21 cellular contexts compared by ENCODE assay signal in genomic region chr19:7668842-7669241, GRCh38. TPM values are rescaled to one million over a fixed set of nuclear protein-coding genes. Genes with fewer than 3 reads are reported as not detected.
DNase-seq lines count a peak whose midpoint lies in the region; TF ChIP-seq lines count a peak whose summit lies in the region.
"Had no signal": no experiment of that assay in that cellular context is flagged by ENCODE, and none has a peak within 500 bp of the region (broad histone marks: within the 10 kb centered on the region; RNA-seq: fewer than 3 reads in every experiment).

RETN (plus strand) TSS chr19:7669049; CDS start chr19:7669327, 278 bp downstream.

- H3K4me2 ChIP-seq in hepatocyte, result peak within 1 kb of the TSS; percentile 71
- peak within 1 kb of the TSS; percentile 45 for H3K4me2 ChIP-seq in neuronal stem cell (ENCODE audit: insufficient read depth, low read length, poor library complexity, severe bottlenecking)

- no peak within 1 kb of the TSS for H4K91ac ChIP-seq in neuronal stem cell (ENCODE audit: low read depth, low read length, poor library complexity)

- H3K27me3 ChIP-seq in hepatocyte (peaks cover 42% of the 10 kb centered on the region), neuronal stem cell (ENCODE audit: control insufficient read depth in 3 of 3, insufficient read depth in 3 of 3, low read depth in 1 of 3, low read length in 3 of 3) (peaks cover 0 to 22% (median 20%) of the 10 kb centered on the region in 3 experiments), BE2C (peaks cover 70% of the 10 kb centered on the region)

- no peak within 1 kb of the TSS for H3K14ac ChIP-seq in neuronal stem cell (ENCODE audit: low read length)

- H3K27ac ChIP-seq in hepatocyte (no peak within 1 kb of the TSS), neuronal stem cell (replicated peaks; ENCODE audit: low read length) (no peak within 1 kb of the TSS)
- H3K27ac ChIP-seq: 22Rv1, coronary artery, epithelial cell of prostate, gastrocnemius medialis, pancreas, tibial artery had no signal

- TF ChIP-seq CTCF in hepatocyte (IDR thresholded peaks at IDR 0.05; ENCODE audit: poor library complexity) (no peak), BE2C (IDR thresholded peaks at IDR 0.05; ENCODE audit: low read depth, low read length) (no peak)

- H3K36me3 ChIP-seq in hepatocyte (replicated peaks; ENCODE audit: insufficient read depth, low read depth) (no peaks in the 10 kb centered on the region), neuronal stem cell (replicated peaks in 1 of 2; ENCODE audit: control insufficient read depth in 2 of 2, insufficient read depth in 2 of 2, low read length in 2 of 2) (no peaks in the 10 kb centered on the region), BE2C (no peaks in the 10 kb centered on the region)
- H3K36me3 ChIP-seq: gastrocnemius medialis, pancreas, tibial artery had no signal

- H3K9me2 ChIP-seq in hepatocyte (replicated peaks; ENCODE audit: insufficient read depth), result no peaks in the 10 kb centered on the region

- H2BK5ac ChIP-seq in neuronal stem cell (ENCODE audit: low read length), result no peak within 1 kb of the TSS

- 88% methylated on average over 9 of the region's 9 CpGs for WGBS in hepatocyte (ENCODE audit: low lambda C conversion rate, missing lambda C conversion rate)
- WGBS in neuronal stem cell (ENCODE audit: extremely low coverage in 2 of 2, insufficient read length in 2 of 2, insufficient replicate concordance in 1 of 2), 2 donors, result no CpG with 5 or more reads among the region's 9 CpGs

- peak within 1 kb of the TSS; percentile 10 for H3K4ac ChIP-seq in neuronal stem cell (ENCODE audit: low read length)

- H2AFZ ChIP-seq in hepatocyte (no peak within 1 kb of the TSS), neuronal stem cell (ENCODE audit: low read length) (no peak within 1 kb of the TSS)

- H3K4me1 ChIP-seq in hepatocyte (ENCODE audit: insufficient read depth), result no peaks in the 10 kb centered on the region
- peaks cover 0 to 5% of the 10 kb centered on the region in 2 donors for H3K4me1 ChIP-seq in neuronal stem cell (ENCODE audit: control insufficient read depth in 2 of 2, insufficient read depth in 1 of 2, low read depth in 1 of 2, low read length in 2 of 2)
- H3K4me1 ChIP-seq in BE2C, result no peaks in the 10 kb centered on the region
- H3K4me1 ChIP-seq: gastrocnemius medialis, pancreas had no signal

- H3K79me1 ChIP-seq in neuronal stem cell (ENCODE audit: low read depth, low read length), result no peaks in the 10 kb centered on the region

- peak; percentile 70 for DNase-seq in SIG-M5 treated with dmso at 0.1 percent for 504 hours (lab: John Stamatoyannopoulos, UW; ENCODE audit: unreplicated experiment)
- no peak for DNase-seq in SIG-M5 (lab: John Stamatoyannopoulos, UW)
- peak; percentile 48 to 70 for DNase-seq in Kasumi-1 (lab: John Stamatoyannopoulos, UW)
- DNase-seq in hepatocyte (ENCODE audit: low spot score), result no peak
- DNase-seq in neuronal stem cell (ENCODE audit: low spot score), result no peak
- DNase-seq in KG1 (lab: John Stamatoyannopoulos, UW), result no peak
- no peak for DNase-seq in HT-29 (ENCODE audit: low spot score)
- no peak for DNase-seq in BE2C
- DNase-seq: activated effector memory CD4-positive, alpha-beta T cell treated with Interleukin-2 at 50 U/mL for 16 hours; CD4-positive, alpha-beta T cell; gastrocnemius medialis; mucosa of descending colon; NCI-H1092; NCI-H2171; pancreas; stimulated activated CD4-positive, alpha-beta T cell treated with anti-CD3 and anti-CD28 coated beads, Interleukin-4, amount 100 ng/mL, for 24 hours; tibial artery had no signal

- H3K9ac ChIP-seq in neuronal stem cell (ENCODE audit: low read depth, low read length, poor library complexity), result no peak within 1 kb of the TSS

- H3K4me3 ChIP-seq in hepatocyte (no peak within 1 kb of the TSS), neuronal stem cell (ENCODE audit: low read length in 2 of 2) (no peak within 1 kb of the TSS), BE2C (ENCODE audit: low read depth, low read length) (no peak within 1 kb of the TSS)
- H3K4me3 ChIP-seq: coronary artery, gastrocnemius medialis, mucosa of descending colon, pancreas, tibial artery had no signal

- H2BK120ac ChIP-seq in neuronal stem cell (ENCODE audit: low read depth, low read length), result no peak within 1 kb of the TSS

- H4K20me1 ChIP-seq in hepatocyte (ENCODE audit: insufficient read depth, poor library complexity, severe bottlenecking), result no peaks in the 10 kb centered on the region

- peak within 1 kb of the TSS; percentile 41 for H2BK12ac ChIP-seq in neuronal stem cell (ENCODE audit: low read length)

- H3K79me2 ChIP-seq in hepatocyte, result no peaks in the 10 kb centered on the region

- H4K8ac ChIP-seq in neuronal stem cell (ENCODE audit: low read depth, low read length), result no peak within 1 kb of the TSS

- H2BK15ac ChIP-seq in neuronal stem cell (ENCODE audit: low read length), result no peak within 1 kb of the TSS

- H2AK5ac ChIP-seq in neuronal stem cell (ENCODE audit: low read depth, low read length), result peak within 1 kb of the TSS; percentile 68

- H3K23ac ChIP-seq in neuronal stem cell (ENCODE audit: low read depth, low read length, poor library complexity), result peak within 1 kb of the TSS; percentile 25

- H3K18ac ChIP-seq in neuronal stem cell (ENCODE audit: low read length), result peak within 1 kb of the TSS; percentile 90

- H3K9me3 ChIP-seq in hepatocyte (ENCODE audit: low read depth) (no peaks in the 10 kb centered on the region), neuronal stem cell (replicated peaks in 1 of 2; ENCODE audit: control insufficient read depth in 2 of 2, insufficient read depth in 1 of 2, low read depth in 1 of 2, low read length in 2 of 2) (peaks cover 0 to 3% of the 10 kb centered on the region in 2 donors), BE2C (no peaks in the 10 kb centered on the region)
- H3K9me3 ChIP-seq: gastrocnemius medialis, mucosa of descending colon, pancreas, tibial artery had no signal

RNA-seq across cellular contexts. Expression of gene RETN, which starts in this region (rescaled TPM):
- total RNA-seq in hepatocyte, result not detected in 2 replicates
- 0.74 TPM in 1 of 2 replicates, not detected in the other for polyA plus RNA-seq in hepatocyte
- not detected for polyA plus RNA-seq in neuronal stem cell (2013, experiment 1 of 2)
- not detected for polyA plus RNA-seq in neuronal stem cell (2013, experiment 2 of 2)
- total RNA-seq in HT-29 (2014; rRNA removed; shearing (Covaris generic)), result not detected in 2 replicates
- polyA plus RNA-seq in BE2C (2012; ENCODE audit: insufficient read depth, insufficient read length, low read depth), result not detected
- total RNA-seq: CD4-positive, alpha-beta T cell; mucosa of descending colon; pancreas; RPMI7951 had no signal

Comparison
In these comparisons a context has a peak if more than half of its experiments do, and no peak if none do; other contexts are left out.
1. DNase-seq: peak in SIG-M5 treated with dmso at 0.1 percent for 504 hours (single experiment) and Kasumi-1 (2 of 2); none in SIG-M5 (single experiment), hepatocyte (single experiment), neuronal stem cell (single experiment), KG1 (single experiment), HT-29 (single experiment) and BE2C (single experiment).